In genomic region chr7:158856883-158857668, GRCh38 we compare ENCODE assay signal across 1 cellular context.
TF ChIP-seq lines count a peak whose summit lies in the region.

No MANE protein-coding gene starts in this region.

TF ChIP-seq in GM12878, 131 proteins besides CTCF, POLR2A, EP300 and RAD21 (continued from another document):
- TF ChIP-seq MEF2B (IDR thresholded peaks at IDR 0.05; ENCODE audit: partially characterized antibody, poor library complexity, severe bottlenecking), result no peak
